ENCODE assay signal across 10 cellular contexts in genomic region chr6:165829376-165829775, GRCh38.
"Had no signal": no experiment of that assay in that cellular context is flagged by ENCODE, and none has a peak within 500 bp of the region (broad histone marks: within the 10 kb centered on the region; RNA-seq: fewer than 3 reads in every experiment).

No MANE protein-coding gene starts in this region.

- H3K4me3 Mint-ChIP-seq: GM23338, HFFc6, IgD-negative memory B cell had no signal

- H3K36me3 Mint-ChIP-seq: IgD-negative memory B cell had no signal

- H3K27ac ChIP-seq: HL-60, KMS-11 had no signal

- H3K4me1 ChIP-seq: HAP-1 had no signal

- FAIRE-seq: HepG2 had no signal

- H3K9me3 Mint-ChIP-seq: GM23338, IgD-negative memory B cell had no signal

- H3K36me3 ChIP-seq: HAP-1 had no signal

- H3K27ac Mint-ChIP-seq: GM23338, HFFc6, IgD-negative memory B cell had no signal

- H3K9me3 ChIP-seq: HAP-1 had no signal

- H3K9ac ChIP-seq: KMS-11 had no signal

- H3K4me3 ChIP-seq: GM23338, HAP-1 had no signal

- DNase-seq: H7, HFFc6, KBM-7 had no signal

- H3K4me2 ChIP-seq: GM23338, KMS-11 had no signal

- ATAC-seq: GM23338, HCT116, HepG2 had no signal
